23 cellular contexts compared by ENCODE assay signal in the genomic region with DNA sequence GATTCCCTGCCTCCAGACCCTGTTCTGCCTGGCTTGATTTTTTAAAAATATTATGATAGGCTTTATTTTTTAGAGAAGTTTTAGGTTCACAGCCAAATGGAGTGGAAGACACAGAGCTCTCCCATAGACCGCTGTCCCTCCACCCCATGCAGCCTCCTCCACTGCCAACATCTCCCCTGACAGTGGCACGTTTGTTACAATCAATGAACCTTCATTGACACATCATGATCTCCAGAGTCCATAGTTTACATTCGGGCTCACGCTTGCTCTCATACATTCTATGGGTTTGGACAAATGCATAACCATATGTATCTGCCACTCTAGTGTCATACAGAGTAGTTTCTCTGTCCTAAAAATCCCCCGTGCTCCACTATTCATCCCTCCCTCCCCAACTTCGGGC.
"Had no signal": no experiment of that assay in that cellular context is flagged by ENCODE, and none has a peak within 500 bp of the region (broad histone marks: within the 10 kb centered on the region; RNA-seq: fewer than 3 reads in every experiment).

No MANE protein-coding gene starts in this region.

- H3K27me3 ChIP-seq: pancreas, sigmoid colon, tibial nerve, uterus had no signal

- H3K36me3 Mint-ChIP-seq: immature natural killer cell; memory B cell; naive thymus-derived CD4-positive, alpha-beta T cell; natural killer cell treated with Interleukin-12 subunit alpha and Interleukin-12 subunit beta and Interleukin-15 and Interleukin-18, amount 100 ng/mL, for 72 hours; stimulated activated memory B cell treated with anti-CD40 and anti-IgM and Interleukin-4, amounts not matched to agents 10 μg/mL and 1 μg/mL and 100 μg/mL, for 72 hours; type B pancreatic cell had no signal

- H3K4me1 ChIP-seq: psoas muscle, tibial nerve, uterus had no signal

- H3K4me3 ChIP-seq: mucosa of descending colon, pancreas, psoas muscle, sigmoid colon, tibial nerve, uterus had no signal

- H3K4me1 Mint-ChIP-seq: immature natural killer cell; memory B cell; naive thymus-derived CD4-positive, alpha-beta T cell; stimulated activated memory B cell treated with anti-CD40 and anti-IgM and Interleukin-4, amounts not matched to agents 10 μg/mL and 1 μg/mL and 100 μg/mL, for 72 hours; stimulated activated naive CD8-positive, alpha-beta T cell treated with anti-CD3 and anti-CD28 coated beads, Interleukin-15, amount 100 ng/mL, for 72 hours had no signal

- H3K27ac Mint-ChIP-seq: immature natural killer cell; memory B cell; naive thymus-derived CD4-positive, alpha-beta T cell; natural killer cell treated with Interleukin-12 subunit alpha and Interleukin-12 subunit beta and Interleukin-15 and Interleukin-18, amount 100 ng/mL, for 72 hours; stimulated activated memory B cell treated with anti-CD40 and anti-IgM and Interleukin-4, amounts not matched to agents 10 μg/mL and 1 μg/mL and 100 μg/mL, for 72 hours; type B pancreatic cell had no signal

- DNase-seq: head of caudate nucleus; hypothalamus; immature natural killer cell; midbrain; naive thymus-derived CD4-positive, alpha-beta T cell; sigmoid colon; small intestine; stimulated activated CD4-positive, alpha-beta T cell treated with anti-CD3 and anti-CD28 coated beads, Interleukin-1b, Interleukin-23, amount 100 ng/mL, for 48 hours; stimulated activated CD4-positive, alpha-beta T cell treated with anti-CD3 and anti-CD28 coated beads, Interleukin-2, amount 100 ng/mL, for 48 hours; stimulated activated CD4-positive, alpha-beta T cell treated with anti-CD3 and anti-CD28 coated beads, Interleukin-4, amount 100 ng/mL, for 4 hours; stimulated activated CD8-positive, alpha-beta memory T cell treated with anti-CD3 and anti-CD28 coated beads, Interleukin-4, amount 100 ng/mL, for 48 hours; stimulated activated naive CD4-positive, alpha-beta T cell treated with Interleukin-2 at 50 U/mL for 16 hours; stimulated activated naive CD8-positive, alpha-beta T cell treated with anti-CD3 and anti-CD28 coated beads, Interleukin-15, amount 100 ng/mL, for 72 hours; uterus had no signal

- H3K36me3 ChIP-seq: pancreas, sigmoid colon, tibial nerve, uterus had no signal

- H3K27me3 Mint-ChIP-seq: stimulated activated naive CD8-positive, alpha-beta T cell treated with anti-CD3 and anti-CD28 coated beads, Interleukin-15, amount 100 ng/mL, for 72 hours; type B pancreatic cell had no signal

- H3K27ac ChIP-seq: pancreas, psoas muscle, sigmoid colon, tibial nerve, uterus had no signal

- H3K4me3 Mint-ChIP-seq: immature natural killer cell; memory B cell; naive thymus-derived CD4-positive, alpha-beta T cell; natural killer cell treated with Interleukin-12 subunit alpha and Interleukin-12 subunit beta and Interleukin-15 and Interleukin-18, amount 100 ng/mL, for 72 hours; stimulated activated memory B cell treated with anti-CD40 and anti-IgM and Interleukin-4, amounts not matched to agents 10 μg/mL and 1 μg/mL and 100 μg/mL, for 72 hours; stimulated activated naive CD8-positive, alpha-beta T cell treated with anti-CD3 and anti-CD28 coated beads, Interleukin-15, amount 100 ng/mL, for 72 hours; type B pancreatic cell had no signal

- ATAC-seq: naive thymus-derived CD4-positive, alpha-beta T cell; natural killer cell treated with Interleukin-12 subunit alpha and Interleukin-12 subunit beta and Interleukin-15 and Interleukin-18, amount 100 ng/mL, for 72 hours; pancreas; psoas muscle; stimulated activated memory B cell treated with anti-CD40 and anti-IgM and Interleukin-4, amounts not matched to agents 10 μg/mL and 1 μg/mL and 100 μg/mL, for 72 hours; stimulated activated naive CD8-positive, alpha-beta T cell treated with anti-CD3 and anti-CD28 coated beads, Interleukin-15, amount 100 ng/mL, for 72 hours had no signal

- H3K9me3 Mint-ChIP-seq: immature natural killer cell; memory B cell; naive thymus-derived CD4-positive, alpha-beta T cell; natural killer cell treated with Interleukin-12 subunit alpha and Interleukin-12 subunit beta and Interleukin-15 and Interleukin-18, amount 100 ng/mL, for 72 hours; stimulated activated memory B cell treated with anti-CD40 and anti-IgM and Interleukin-4, amounts not matched to agents 10 μg/mL and 1 μg/mL and 100 μg/mL, for 72 hours; stimulated activated naive CD8-positive, alpha-beta T cell treated with anti-CD3 and anti-CD28 coated beads, Interleukin-15, amount 100 ng/mL, for 72 hours; type B pancreatic cell had no signal

- FAIRE-seq: islet of Langerhans, pancreas, small intestine had no signal

- H3K9me3 ChIP-seq: mucosa of descending colon, pancreas, psoas muscle, sigmoid colon, tibial nerve, uterus had no signal
